8 cellular contexts compared by ENCODE assay signal in genomic region chr19:32404939-32405430, GRCh38. TPM values are rescaled to one million over a fixed set of nuclear protein-coding genes. Genes with fewer than 3 reads are reported as not detected.
DNase-seq lines count a peak whose midpoint lies in the region; ATAC-seq and TF ChIP-seq lines count a peak whose summit lies in the region.

No MANE protein-coding gene starts in this region.

- no peak overlapping the region for H2AFZ ChIP-seq in OCI-LY3 (ENCODE audit: low read depth, low read length)

- H3K27ac ChIP-seq in OCI-LY3 (ENCODE audit: low read length) = peak overlapping the region; percentile 81

- no peaks in the 10 kb centered on the region for H3K9me3 ChIP-seq in OCI-LY3 (ENCODE audit: insufficient read depth, low read length)

- no peak for DNase-seq in activated CD4-positive, alpha-beta T cell treated with anti-CD3 and anti-CD28 coated beads, Interleukin-2, amount 10 ng/mL, durations not matched to agents 24 days and 14 days
- no peak for DNase-seq in activated CD4-positive, alpha-beta T cell treated with anti-CD3 and anti-CD28 coated beads for 4 hours
- DNase-seq in cerebellar cortex (ENCODE audit: low spot score) (peak; percentile 58), kidney epithelial cell (ENCODE audit: low read depth) (no peak), MV-4-11 (lab: John Stamatoyannopoulos, UW) (no peak)
- DNase-seq in stimulated activated CD4-positive, alpha-beta T cell treated with anti-CD3 and anti-CD28 coated beads, Interleukin-4, amount 100 ng/mL, for 1 hour = peak; percentile 35

- peak overlapping the region; percentile 90 for H3K27ac Mint-ChIP-seq in activated CD4-positive, alpha-beta T cell treated with anti-CD3 and anti-CD28 coated beads, Interleukin-2, amount 10 ng/mL, durations not matched to agents 24 days and 14 days

- H3K4me1 Mint-ChIP-seq in activated CD4-positive, alpha-beta T cell treated with anti-CD3 and anti-CD28 coated beads, Interleukin-2, amount 10 ng/mL, durations not matched to agents 24 days and 14 days = peaks cover 6% of the 10 kb centered on the region

- H3K79me2 ChIP-seq in OCI-LY3 (ENCODE audit: low read length) = peaks cover 23% of the 10 kb centered on the region

- H3K4me3 Mint-ChIP-seq in activated CD4-positive, alpha-beta T cell treated with anti-CD3 and anti-CD28 coated beads, Interleukin-2, amount 10 ng/mL, durations not matched to agents 24 days and 14 days = peak overlapping the region; percentile 89

- peaks cover 10% of the 10 kb centered on the region for H3K36me3 Mint-ChIP-seq in activated CD4-positive, alpha-beta T cell treated with anti-CD3 and anti-CD28 coated beads, Interleukin-2, amount 10 ng/mL, durations not matched to agents 24 days and 14 days (ENCODE audit: low read depth)

- peaks cover 15% of the 10 kb centered on the region for H3K4me1 ChIP-seq in OCI-LY3 (ENCODE audit: low read length)

- H3K27me3 Mint-ChIP-seq in activated CD4-positive, alpha-beta T cell treated with anti-CD3 and anti-CD28 coated beads, Interleukin-2, amount 10 ng/mL, durations not matched to agents 24 days and 14 days = no peaks in the 10 kb centered on the region

- H3K4me2 ChIP-seq in OCI-LY3 (ENCODE audit: low read length) = peak overlapping the region; percentile 78

- peak overlapping the region; percentile 83 for H3K9ac ChIP-seq in OCI-LY3 (ENCODE audit: low read length)

- peaks cover 10% of the 10 kb centered on the region for H3K36me3 ChIP-seq in OCI-LY3 (replicated peaks; ENCODE audit: low read depth, low read length)
- peaks cover 2% of the 10 kb centered on the region for H3K36me3 ChIP-seq in kidney epithelial cell (ENCODE audit: control insufficient read depth, insufficient read depth, low read length)

- no peaks in the 10 kb centered on the region for H3K9me3 Mint-ChIP-seq in activated CD4-positive, alpha-beta T cell treated with anti-CD3 and anti-CD28 coated beads, Interleukin-2, amount 10 ng/mL, durations not matched to agents 24 days and 14 days

- peak; percentile 15 for ATAC-seq in HG02763 (IDR thresholded peaks at IDR 0.05; ENCODE audit: unreplicated experiment)

- TF ChIP-seq CTCF in OCI-LY3 (IDR thresholded peaks at IDR 0.05; ENCODE audit: low read depth, low read length) (no peak), kidney epithelial cell (IDR thresholded peaks at IDR 0.05; ENCODE audit: insufficient read depth, low read length, poor library complexity, severe bottlenecking) (no peak)

- intact Hi-C loops in activated CD4-positive, alpha-beta T cell treated with anti-CD3 and anti-CD28 coated beads, Interleukin-2, amount 10 ng/mL, durations not matched to agents 24 days and 14 days (cut with micrococcal nuclease) = loop anchor here (2.0 to 10.0 kb wide), 3 partner anchors 58 to 770 kb away; partner anchors contain the start of gene PDCD5

- no peaks in the 10 kb centered on the region for H4K20me1 ChIP-seq in OCI-LY3 (ENCODE audit: insufficient read depth, low read length)

- H3K27me3 ChIP-seq in OCI-LY3 (ENCODE audit: low read depth, low read length) (no peaks in the 10 kb centered on the region), kidney epithelial cell (ENCODE audit: control insufficient read depth, insufficient read depth, low read length) (no peaks in the 10 kb centered on the region)

- H3K4me3 ChIP-seq in OCI-LY3 (ENCODE audit: low read length) (peak overlapping the region; percentile 87), kidney epithelial cell (ENCODE audit: low read depth, low read length) (peak overlapping the region; percentile 64)

RNA-seq across cellular contexts. Expression of gene DPY19L3, which starts 0.6 kb away (rescaled TPM):
- 19.1 and 19.5 TPM in 2 replicates for total RNA-seq in activated CD4-positive, alpha-beta T cell treated with anti-CD3 and anti-CD28 coated beads, Interleukin-2, amount 10 ng/mL, durations not matched to agents 24 days and 14 days
- total RNA-seq in kidney epithelial cell = 20.9 and 25.0 TPM in 2 replicates

RNA-seq across cellular contexts. Expression of gene ZNF507, which starts 59.6 kb away (rescaled TPM):
- total RNA-seq in activated CD4-positive, alpha-beta T cell treated with anti-CD3 and anti-CD28 coated beads, Interleukin-2, amount 10 ng/mL, durations not matched to agents 24 days and 14 days = 33.1 and 34.7 TPM in 2 replicates
- 12.5 and 13.9 TPM in 2 replicates for total RNA-seq in kidney epithelial cell

Comparison
In these comparisons a context has a peak if more than half of its experiments do, and no peak if none do; other contexts are left out.
1. DNase-seq: peak in cerebellar cortex (single experiment) and stimulated activated CD4-positive, alpha-beta T cell treated with anti-CD3 and anti-CD28 coated beads, Interleukin-4, amount 100 ng/mL, for 1 hour (single experiment); none in activated CD4-positive, alpha-beta T cell treated with anti-CD3 and anti-CD28 coated beads, Interleukin-2, amount 10 ng/mL, durations not matched to agents 24 days and 14 days (single experiment), activated CD4-positive, alpha-beta T cell treated with anti-CD3 and anti-CD28 coated beads for 4 hours (0 of 2), kidney epithelial cell (single experiment) and MV-4-11 (single experiment).